In genomic region chr3:140842984-140843649, GRCh38 we compare ENCODE assay signal across 12 cellular contexts.
A peak's percentile ranks its signal among the peaks of the same experiment; 100 is the strongest.
DNase-seq lines count a peak whose midpoint lies in the region; ATAC-seq and TF ChIP-seq lines count a peak whose summit lies in the region.
"Had no signal": no experiment of that assay in that cellular context is flagged by ENCODE, and none has a peak within 500 bp of the region (broad histone marks: within the 10 kb centered on the region; RNA-seq: fewer than 3 reads in every experiment).

No MANE protein-coding gene starts in this region.

- H3K4me3 ChIP-seq in SK-N-MC (peak overlapping the region; percentile 26), heart left ventricle (no peak overlapping the region), SJCRH30 (no peak overlapping the region)
- H3K4me3 ChIP-seq: lung had no signal

- no peak overlapping the region for H3K27ac Mint-ChIP-seq in activated naive CD4-positive, alpha-beta T cell treated with anti-CD3 and anti-CD28 coated beads, Interleukin-2, amount 50 U/mL, for 72 hours
- H3K27ac Mint-ChIP-seq: CD4-positive, CD25-positive, alpha-beta regulatory T cell had no signal

- H3K27ac ChIP-seq in SK-N-MC (no peak overlapping the region), heart left ventricle (no peak overlapping the region), SJCRH30 (no peak overlapping the region)

- no peak for TF ChIP-seq POLR2A in heart left ventricle (IDR thresholded peaks at IDR 0.05)

- in situ Hi-C loops in GM13976 (cut with MboI; ENCODE audit: low sequenced_read_pairs, unreplicated experiment): no loop called here

- intact Hi-C loops in heart left ventricle (cut with DNase I): no loop called here

- H3K27me3 ChIP-seq in heart left ventricle: peaks cover 0 to 18% (median 0%) of the 10 kb centered on the region in 9 donors
- peaks cover 3% of the 10 kb centered on the region; the same call in 1 of the 2 replicates for H3K27me3 ChIP-seq in SJCRH30

- 51 to 57% (median 55%) methylated on average over 4 of the region's 4 CpGs for whole genome bisulfite sequencing in heart left ventricle, 4 donors

- no peak overlapping the region for H3K9ac ChIP-seq in SK-N-MC (ENCODE audit: insufficient read length)

- peak; percentile 94 for ATAC-seq in GM21381 (IDR thresholded peaks at IDR 0.05; ENCODE audit: unreplicated experiment)
- ATAC-seq in HG03103 (IDR thresholded peaks at IDR 0.05; ENCODE audit: low read depth, unreplicated experiment): peak; percentile 94
- no peak for ATAC-seq in heart left ventricle
- ATAC-seq in activated naive CD4-positive, alpha-beta T cell treated with anti-CD3 and anti-CD28 coated beads, Interleukin-2, amount 50 U/mL, for 72 hours: no peak

- DNase-seq in GM13976 (ENCODE audit: low spot score) (peak; percentile 52), SK-N-MC (ENCODE audit: low read depth, low spot score) (no peak), heart left ventricle (no peak), SJCRH30 (no peak), H4 (ENCODE audit: low spot score) (no peak)
- no peak for DNase-seq in activated naive CD4-positive, alpha-beta T cell treated with anti-CD3 and anti-CD28 coated beads, Interleukin-2, amount 50 U/mL, for 72 hours (ENCODE audit: low spot score in 2 of 2)
- DNase-seq: CD4-positive, CD25-positive, alpha-beta regulatory T cell; erythroblast; trophoblast cell had no signal

- no peaks in the 10 kb centered on the region for H3K36me3 ChIP-seq in SK-N-MC (ENCODE audit: insufficient read depth, low read length)
- no peaks in the 10 kb centered on the region for H3K36me3 ChIP-seq in heart left ventricle
- H3K36me3 ChIP-seq in SJCRH30: no peaks in the 10 kb centered on the region

- TF ChIP-seq CTCF in GM13976 (IDR thresholded peaks at IDR 0.05; ENCODE audit: borderline replicate concordance, control extremely low read depth, extremely low read depth, insufficient read depth, missing control alignments) (no peak), heart left ventricle (IDR thresholded peaks at IDR 0.05) (no peak)

- peaks cover 0 to 6% (median 0%) of the 10 kb centered on the region in 12 donors for H3K4me1 ChIP-seq in heart left ventricle
- peaks cover 7% of the 10 kb centered on the region for H3K4me1 ChIP-seq in SJCRH30

- H3K9me3 ChIP-seq in SK-N-MC (ENCODE audit: low read depth, low read length) (no peaks in the 10 kb centered on the region), heart left ventricle (no peaks in the 10 kb centered on the region), SJCRH30 (replicated peaks) (no peaks in the 10 kb centered on the region)

- H3K9me3 Mint-ChIP-seq in activated naive CD4-positive, alpha-beta T cell treated with anti-CD3 and anti-CD28 coated beads, Interleukin-2, amount 50 U/mL, for 72 hours: no peaks in the 10 kb centered on the region

- H3K36me3 Mint-ChIP-seq in activated naive CD4-positive, alpha-beta T cell treated with anti-CD3 and anti-CD28 coated beads, Interleukin-2, amount 50 U/mL, for 72 hours: no peaks in the 10 kb centered on the region
- H3K36me3 Mint-ChIP-seq: CD4-positive, CD25-positive, alpha-beta regulatory T cell had no signal

Comparison
In these comparisons a context has a peak if more than half of its experiments do, and no peak if none do; other contexts are left out.
1. ATAC-seq: peak in GM21381 (single experiment) and HG03103 (single experiment); none in heart left ventricle (0 of 4) and activated naive CD4-positive, alpha-beta T cell treated with anti-CD3 and anti-CD28 coated beads, Interleukin-2, amount 50 U/mL, for 72 hours (0 of 2).